8 cellular contexts compared by ENCODE assay signal in the genomic region with DNA sequence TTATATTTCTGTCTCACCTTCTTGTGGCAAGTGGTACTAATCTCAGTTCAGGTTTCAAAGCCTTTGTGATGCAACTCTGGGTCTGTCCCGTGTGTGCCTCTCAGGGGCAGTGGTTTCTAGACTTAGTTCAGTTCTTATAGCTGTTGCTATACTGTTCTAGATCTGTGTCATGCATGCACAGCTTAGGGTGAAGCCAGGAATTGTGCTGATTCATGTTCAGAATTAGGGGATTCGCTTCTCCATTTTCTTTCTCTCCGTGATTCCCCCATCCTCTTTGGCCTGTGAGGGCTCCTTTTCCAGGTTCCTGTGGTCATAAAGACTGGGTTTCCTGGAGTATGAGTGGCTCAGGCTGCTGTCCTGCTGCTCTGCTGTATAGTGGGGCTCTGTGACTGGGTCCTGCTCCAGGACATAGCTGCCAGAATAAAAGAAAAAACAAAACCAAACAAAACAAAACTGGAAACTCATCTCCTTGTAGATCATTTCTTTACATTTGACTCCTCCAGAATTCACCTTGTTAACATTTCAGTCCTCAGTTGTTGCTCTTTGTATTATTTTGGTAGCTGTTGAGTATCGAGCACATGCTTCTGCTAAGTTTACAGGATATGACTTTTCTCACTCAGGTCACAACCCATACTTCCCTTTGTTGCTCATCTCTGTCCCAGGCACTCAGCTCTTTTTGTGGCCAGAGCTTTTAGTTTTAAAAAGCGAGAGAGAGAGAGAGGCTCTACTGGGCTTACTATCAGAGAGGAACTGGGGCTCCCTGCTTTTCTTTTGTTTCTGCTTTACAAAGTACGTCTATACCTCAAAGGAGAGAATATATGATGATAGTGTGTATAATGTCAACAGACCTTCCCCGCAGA. TPM values are rescaled to one million over a fixed set of nuclear protein-coding genes. Genes with fewer than 3 reads are reported as not detected.
DNase-seq lines count a peak whose midpoint lies in the region; ATAC-seq and TF ChIP-seq lines count a peak whose summit lies in the region.

No MANE protein-coding gene starts in this region.

- peak; percentile 93 for ATAC-seq in GM21737 (IDR thresholded peaks at IDR 0.05; ENCODE audit: unreplicated experiment)
- ATAC-seq in IMR-90 (ENCODE audit: low read depth) = peak; percentile 62

- DNase-seq in GM12864 (ENCODE audit: low read depth) (peak; percentile 95), IMR-90 (peak; percentile 34), glomerular visceral epithelial cell (ENCODE audit: extremely low spot score) (peak; percentile 12), smooth muscle cell (lab: John Stamatoyannopoulos, UW; ENCODE audit: unreplicated experiment) (no peak), lower leg skin (ENCODE audit: low spot score in 2 of 2) (no peak), mesenteric fat pad (ENCODE audit: low spot score) (no peak)
- DNase-seq in activated CD8-positive, alpha-beta memory T cell treated with anti-CD3 and anti-CD28 coated beads, Interleukin-2, amount 50 U/mL, for 4 hours = peak; percentile 27

- H3K36me3 ChIP-seq in IMR-90 (ENCODE audit: control insufficient read depth, insufficient read depth, low read length) (no peaks in the 10 kb centered on the region), smooth muscle cell (ENCODE audit: low read depth) (no peaks in the 10 kb centered on the region)

- no peak overlapping the region for H3K23ac ChIP-seq in IMR-90 (ENCODE audit: low read depth, low read length)

- 0 out of 4 replicates have a peak, but pooled peaks cover 0 to 3% of the 10 kb centered on the region in 2 experiments for H3K79me1 ChIP-seq in IMR-90 (ENCODE audit: low read depth in 1 of 2, low read length in 2 of 2)

- H2BK20ac ChIP-seq in IMR-90 (ENCODE audit: low read depth, low read length) = no peak overlapping the region

- no peak overlapping the region for H3K14ac ChIP-seq in IMR-90 (replicated peaks; ENCODE audit: low read depth, low read length)

- H2AK5ac ChIP-seq in IMR-90 (ENCODE audit: low read depth, low read length) = no peak overlapping the region

- H4K91ac ChIP-seq in IMR-90 (ENCODE audit: insufficient read depth, low read depth, low read length) = no peak overlapping the region

- TF ChIP-seq POLR2A in IMR-90 (IDR thresholded peaks at IDR 0.05; ENCODE audit: low read depth, low read length) (no peak), lower leg skin (IDR thresholded peaks at IDR 0.05) (no peak)

- H3K4me1 ChIP-seq in IMR-90 (ENCODE audit: control insufficient read depth, insufficient read depth, low read length) (peaks cover 4% of the 10 kb centered on the region; the same call in 1 of the 2 replicates), smooth muscle cell (ENCODE audit: low read depth) (peaks cover 18% of the 10 kb centered on the region)

- TF ChIP-seq CTCF in GM12864 (IDR thresholded peaks at IDR 0.05; ENCODE audit: low read depth, low read length, missing control alignments) (no peak), IMR-90 (conservative IDR thresholded peaks at IDR 0.05; ENCODE audit: low read depth, low read length) (no peak), smooth muscle cell (IDR thresholded peaks at IDR 0.05; ENCODE audit: borderline replicate concordance, insufficient read depth, poor library complexity, severe bottlenecking) (no peak), lower leg skin (IDR thresholded peaks at IDR 0.05) (no peak)

- H3K4ac ChIP-seq in IMR-90 (ENCODE audit: low read depth, low read length) = no peak overlapping the region

- dilution Hi-C loops in IMR-90 (cut with HindIII; ENCODE audit: low sequenced_read_pairs, unreplicated experiment) = no loop called here

- no peak for TF ChIP-seq RAD21 in IMR-90 (IDR thresholded peaks at IDR 0.05; ENCODE audit: low read length)

- POLR2A ChIA-PET in IMR-90 (lab: Charles Lee; ENCODE audit: unreplicated experiment) = no interaction called here

- H2AK9ac ChIP-seq in IMR-90 (replicated peaks; ENCODE audit: low read depth, low read length, poor library complexity) = no peak overlapping the region

- WGBS in IMR-90 (ENCODE audit: extremely low coverage in 2 of 2, insufficient read length in 1 of 2), 2 experiments = 60% methylated on average over 1 of the region's 7 CpGs; no CpG with 5 or more reads in 1 of the 2 experiments
- 39% methylated on average over 7 of the region's 7 CpGs for WGBS in smooth muscle cell (ENCODE audit: low lambda C conversion rate)
- 63 to 66% methylated on average over 7 of the region's 7 CpGs for WGBS in lower leg skin, 2 donors

- in situ Hi-C loops in IMR-90 (cut with MboI; ENCODE audit: low sequenced_read_pairs) = no loop called here

- H3K4me3 ChIP-seq in GM12864 (ENCODE audit: low read depth, low read length) = peak overlapping the region; percentile 58
- H3K4me3 ChIP-seq in IMR-90 (ENCODE audit: insufficient read depth, low read depth, low read length) = no peak overlapping the region
- H3K4me3 ChIP-seq in smooth muscle cell = peak overlapping the region; percentile 11
- H3K4me3 ChIP-seq in lower leg skin (ENCODE audit: low read depth, poor library complexity, severe bottlenecking) = no peak overlapping the region

- H3K9ac ChIP-seq in IMR-90 (ENCODE audit: low read depth, low read length) (no peak overlapping the region; the same call in 1 of the 2 replicates), smooth muscle cell (ENCODE audit: low read depth) (peak overlapping the region; percentile 10)

- no peak overlapping the region for H4K8ac ChIP-seq in IMR-90 (ENCODE audit: low read depth in 2 of 2, low read length in 2 of 2)

- H2BK5ac ChIP-seq in IMR-90 (ENCODE audit: low read depth, low read length, poor library complexity, severe bottlenecking) = no peak overlapping the region

- no peak overlapping the region for H2BK120ac ChIP-seq in IMR-90 (ENCODE audit: low read depth, low read length)

- intact Hi-C loops in IMR-90 (cut with micrococcal nuclease) = no loop called here
- intact Hi-C loops in lower leg skin (cut with DNase I; ENCODE audit: low total_unique reads) = no loop called here

- H2AFZ ChIP-seq in IMR-90 (replicated peaks; ENCODE audit: low read length, poor library complexity) (no peak overlapping the region), smooth muscle cell (ENCODE audit: low read depth) (peak overlapping the region; percentile 34)

- peak overlapping the region; percentile 35; the same call in 1 of the 2 replicates for H3K27ac ChIP-seq in IMR-90 (ENCODE audit: insufficient read depth, low read length)
- peak overlapping the region; percentile 60 for H3K27ac ChIP-seq in smooth muscle cell (ENCODE audit: low read depth)

- H3K56ac ChIP-seq in IMR-90 (ENCODE audit: extremely low read depth, insufficient read depth, low read length) = no peak overlapping the region

- no peaks in the 10 kb centered on the region for H3F3A ChIP-seq in smooth muscle cell (ENCODE audit: low read depth)

- CTCF ChIA-PET in IMR-90 (lab: Yijun Ruan, JAX) = interaction anchor here (0.6 to 1.1 kb wide), 3 partner anchors 14 to 23 kb away, joined by 3 read pairs; no protein-coding TSS in a partner anchor

- peak overlapping the region; percentile 64 for H4K5ac ChIP-seq in IMR-90 (ENCODE audit: low read depth, low read length)

- H2BK15ac ChIP-seq in IMR-90 (ENCODE audit: low read depth, low read length) = no peak overlapping the region

- no peak overlapping the region; the same call in 1 of the 2 replicates for H3K18ac ChIP-seq in IMR-90 (ENCODE audit: low read depth, low read length)

- H3K4me2 ChIP-seq in IMR-90 (ENCODE audit: low read depth, low read length) = peak overlapping the region; percentile 59
- peak overlapping the region; percentile 66 for H3K4me2 ChIP-seq in smooth muscle cell

- no TSS peak for BruUV-seq in IMR-90 (replicated peaks; lab: Mats Ljungman, UMichigan)

- peaks cover 43% of the 10 kb centered on the region for H3K79me2 ChIP-seq in smooth muscle cell (ENCODE audit: low read depth)

- H3K9me1 ChIP-seq in IMR-90 (ENCODE audit: insufficient read depth, low read length) = no peaks in the 10 kb centered on the region

- H4K20me1 ChIP-seq in IMR-90 (ENCODE audit: insufficient read depth, low read length) (no peaks in the 10 kb centered on the region), smooth muscle cell (ENCODE audit: low read depth) (peaks cover 19% of the 10 kb centered on the region)

- H3K27me3 ChIP-seq in IMR-90 (ENCODE audit: control insufficient read depth, insufficient read depth, low read length) (no peaks in the 10 kb centered on the region), smooth muscle cell (ENCODE audit: low read depth) (no peaks in the 10 kb centered on the region)

- H3K9me3 ChIP-seq in IMR-90 (ENCODE audit: control insufficient read depth, insufficient read depth, low read length) (no peaks in the 10 kb centered on the region; the same call in 1 of the 2 replicates), smooth muscle cell (replicated peaks; ENCODE audit: low read depth) (no peaks in the 10 kb centered on the region)

TF ChIP-seq in IMR-90, 13 proteins besides CTCF, POLR2A, EP300 and RAD21:
- TF ChIP-seq SMC3 (IDR thresholded peaks at IDR 0.05; ENCODE audit: low read depth, low read length) (no peak), NFE2L2 (IDR thresholded peaks at IDR 0.05; ENCODE audit: low read depth, low read length) (peak; percentile 49; the same call in 1 of the 2 replicates), CEBPB (IDR thresholded peaks at IDR 0.05; ENCODE audit: low read depth, low read length) (peak; percentile 46; the same call in 1 of the 2 replicates)

RNA-seq across cellular contexts. Expression of gene CERS6, which starts 34.2 kb away (rescaled TPM):
- total RNA-seq in IMR-90 (2012; rRNA removed) = 5.7 and 9.4 TPM in 2 replicates
- 1.6 and 2.1 TPM in 2 replicates for polyA plus RNA-seq in IMR-90 (2012; rRNA removed)
- 0.55 and 0.58 TPM in 2 replicates for polyA plus RNA-seq in IMR-90 (2012; cell fraction: cytosol; rRNA removed)
- polyA plus RNA-seq in IMR-90 (2012; cell fraction: nucleus; rRNA removed; ENCODE audit: low replicate concordance) = 0.24 and 1.5 TPM in 2 replicates
- 26.6 and 28.1 TPM in 2 replicates for total RNA-seq in smooth muscle cell
- polyA plus RNA-seq in smooth muscle cell = 9.2 and 10.7 TPM in 2 replicates
- 10 to 100 TPM; 53.7 to 78.3 (median 63.8) TPM for total RNA-seq in lower leg skin
- total RNA-seq in mesenteric fat pad = 23.1 TPM

Comparison
In these comparisons a context has a peak if more than half of its experiments do, and no peak if none do; other contexts are left out.
1. DNase-seq: peak in GM12864 (single experiment), IMR-90 (single experiment), activated CD8-positive, alpha-beta memory T cell treated with anti-CD3 and anti-CD28 coated beads, Interleukin-2, amount 50 U/mL, for 4 hours (single experiment) and glomerular visceral epithelial cell (single experiment); none in smooth muscle cell (single experiment), lower leg skin (0 of 2) and mesenteric fat pad (single experiment).
2. H3K4me3 ChIP-seq: peak in GM12864 (single experiment) and smooth muscle cell (single experiment); none in IMR-90 (single experiment) and lower leg skin (single experiment).